In genomic region chr19:44865196-44865767, GRCh38 we compare ENCODE assay signal across 1 cellular context.
TF ChIP-seq lines count a peak whose summit lies in the region.

No MANE protein-coding gene starts in this region.

TF ChIP-seq in WTC11, 78 proteins besides CTCF, POLR2A, EP300 and RAD21 (continued from another document):
- TF ChIP-seq, protein P1, sequence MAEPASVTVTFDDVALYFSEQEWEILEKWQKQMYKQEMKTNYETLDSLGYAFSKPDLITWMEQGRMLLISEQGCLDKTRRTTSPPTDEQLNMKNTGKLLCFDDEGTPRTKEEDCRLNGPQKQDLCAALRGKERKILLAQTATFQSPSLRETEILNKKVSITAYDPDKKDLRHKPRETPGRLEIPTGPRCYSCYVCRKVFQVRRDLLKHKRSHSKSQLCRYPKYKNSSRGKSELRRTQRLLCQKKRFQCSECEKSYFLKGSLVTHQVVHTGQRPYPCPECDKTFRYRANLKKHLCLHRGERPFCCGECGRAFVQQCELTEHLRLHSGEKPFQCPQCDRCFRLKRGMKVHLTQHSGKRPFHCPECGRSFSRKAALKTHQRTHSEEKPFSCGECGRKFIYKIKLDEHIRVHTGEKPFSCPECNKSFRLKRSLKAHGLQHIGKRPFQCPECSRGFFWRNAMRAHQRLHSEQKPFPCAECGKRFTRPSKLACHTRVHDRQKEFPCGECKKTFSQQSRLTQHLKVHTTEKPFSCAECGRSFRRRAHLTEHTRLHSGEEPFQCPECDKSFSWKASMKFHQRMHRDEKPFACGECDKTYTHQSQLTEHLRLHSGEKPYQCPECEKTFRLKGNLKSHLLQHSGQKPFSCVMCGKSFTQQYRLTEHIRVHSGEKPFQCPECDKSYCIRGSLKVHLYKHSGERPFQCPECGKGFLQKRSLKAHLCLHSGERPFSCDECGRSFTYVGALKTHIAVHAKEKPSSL (CRISPR knock-in tag; conservative IDR thresholded peaks at IDR 0.05) = no peak
- TF ChIP-seq ZBTB43 (CRISPR knock-in tag; IDR thresholded peaks at IDR 0.05) (no peak), E2F1 (CRISPR knock-in tag; IDR thresholded peaks at IDR 0.05) (no peak), TCF7 (CRISPR knock-in tag; IDR thresholded peaks at IDR 0.05; ENCODE audit: low read depth) (no peak), KAT7 (CRISPR knock-in tag; IDR thresholded peaks at IDR 0.05; ENCODE audit: borderline replicate concordance) (no peak), E2F4 (CRISPR knock-in tag; IDR thresholded peaks at IDR 0.05; ENCODE audit: borderline replicate concordance, low read depth) (no peak), ESRRA (CRISPR knock-in tag; IDR thresholded peaks at IDR 0.05; ENCODE audit: borderline replicate concordance) (no peak), NR1H2 (CRISPR knock-in tag; IDR thresholded peaks at IDR 0.05) (no peak), CBFB (CRISPR knock-in tag; IDR thresholded peaks at IDR 0.05; ENCODE audit: low read depth) (no peak), ELF4 (CRISPR knock-in tag; IDR thresholded peaks at IDR 0.05; ENCODE audit: low read depth) (no peak), NR3C1 (CRISPR knock-in tag; conservative IDR thresholded peaks at IDR 0.05; ENCODE audit: low read depth) (no peak), ZMAT4 (CRISPR knock-in tag; IDR thresholded peaks at IDR 0.05) (no peak), JUN (CRISPR knock-in tag; IDR thresholded peaks at IDR 0.05) (no peak), STAT6 (CRISPR knock-in tag; conservative IDR thresholded peaks at IDR 0.05; ENCODE audit: low read depth) (no peak), E2F5 (CRISPR knock-in tag; IDR thresholded peaks at IDR 0.05) (no peak), GRHL2 (CRISPR knock-in tag; IDR thresholded peaks at IDR 0.05; ENCODE audit: insufficient replicate concordance, severe bottlenecking) (no peak), GABPB1 (CRISPR knock-in tag; IDR thresholded peaks at IDR 0.05) (no peak)
- TF ChIP-seq, protein P2, sequence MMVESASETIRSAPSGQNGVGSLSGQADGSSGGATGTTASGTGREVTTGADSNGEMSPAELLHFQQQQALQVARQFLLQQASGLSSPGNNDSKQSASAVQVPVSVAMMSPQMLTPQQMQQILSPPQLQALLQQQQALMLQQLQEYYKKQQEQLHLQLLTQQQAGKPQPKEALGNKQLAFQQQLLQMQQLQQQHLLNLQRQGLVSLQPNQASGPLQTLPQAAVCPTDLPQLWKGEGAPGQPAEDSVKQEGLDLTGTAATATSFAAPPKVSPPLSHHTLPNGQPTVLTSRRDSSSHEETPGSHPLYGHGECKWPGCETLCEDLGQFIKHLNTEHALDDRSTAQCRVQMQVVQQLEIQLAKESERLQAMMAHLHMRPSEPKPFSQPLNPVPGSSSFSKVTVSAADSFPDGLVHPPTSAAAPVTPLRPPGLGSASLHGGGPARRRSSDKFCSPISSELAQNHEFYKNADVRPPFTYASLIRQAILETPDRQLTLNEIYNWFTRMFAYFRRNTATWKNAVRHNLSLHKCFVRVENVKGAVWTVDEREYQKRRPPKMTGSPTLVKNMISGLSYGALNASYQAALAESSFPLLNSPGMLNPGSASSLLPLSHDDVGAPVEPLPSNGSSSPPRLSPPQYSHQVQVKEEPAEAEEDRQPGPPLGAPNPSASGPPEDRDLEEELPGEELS (CRISPR knock-in tag; IDR thresholded peaks at IDR 0.05) = no peak
- TF ChIP-seq, protein P3, sequence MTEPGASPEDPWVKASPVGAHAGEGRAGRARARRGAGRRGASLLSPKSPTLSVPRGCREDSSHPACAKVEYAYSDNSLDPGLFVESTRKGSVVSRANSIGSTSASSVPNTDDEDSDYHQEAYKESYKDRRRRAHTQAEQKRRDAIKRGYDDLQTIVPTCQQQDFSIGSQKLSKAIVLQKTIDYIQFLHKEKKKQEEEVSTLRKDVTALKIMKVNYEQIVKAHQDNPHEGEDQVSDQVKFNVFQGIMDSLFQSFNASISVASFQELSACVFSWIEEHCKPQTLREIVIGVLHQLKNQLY (CRISPR knock-in tag; IDR thresholded peaks at IDR 0.05) = no peak
